ENCODE assay signal across 20 cellular contexts in the genomic region with DNA sequence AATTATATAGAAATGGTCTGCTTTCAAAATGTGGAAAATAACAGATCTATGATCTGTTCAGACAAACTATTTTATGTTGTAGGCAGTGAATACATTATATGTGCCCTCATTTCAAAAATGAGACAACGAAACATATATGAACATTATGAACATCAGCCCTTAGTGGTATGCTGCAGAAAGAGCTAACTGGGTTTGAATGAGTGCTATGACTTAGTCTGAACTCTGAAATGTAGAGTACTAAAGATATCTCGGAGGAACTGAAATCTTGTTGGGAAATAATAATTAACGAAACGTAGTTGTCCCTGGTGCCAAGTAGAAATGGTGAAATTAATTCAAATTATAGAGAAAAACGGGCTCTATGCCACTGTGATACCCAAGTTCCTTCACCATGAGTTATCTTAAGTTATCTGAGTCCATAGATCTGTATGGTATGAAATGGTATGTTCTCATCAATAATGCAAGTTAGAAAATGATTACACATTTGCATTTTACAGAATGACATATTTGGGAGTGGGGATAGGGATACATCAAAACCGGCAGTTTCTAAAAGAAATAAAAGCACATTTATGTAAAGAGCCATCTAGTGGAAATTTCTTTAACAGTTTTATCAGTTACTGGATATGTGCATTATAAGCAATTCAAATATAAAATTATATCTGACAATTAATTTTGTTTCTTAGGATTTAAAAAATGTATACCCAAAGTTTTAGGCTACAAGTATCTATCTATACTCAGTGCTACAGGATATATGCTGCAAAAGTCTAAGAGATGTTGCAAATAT. TPM values are rescaled to one million over a fixed set of nuclear protein-coding genes. Genes with fewer than 3 reads are reported as not detected.
DNase-seq lines count a peak whose midpoint lies in the region; ATAC-seq and TF ChIP-seq lines count a peak whose summit lies in the region.
"Had no signal": no experiment of that assay in that cellular context is flagged by ENCODE, and none has a peak within 500 bp of the region (broad histone marks: within the 10 kb centered on the region; RNA-seq: fewer than 3 reads in every experiment).

No MANE protein-coding gene starts in this region.

- H3K27me3 ChIP-seq in BJ (ENCODE audit: control insufficient read depth, insufficient read depth, low read length) = no peaks in the 10 kb centered on the region
- H3K27me3 ChIP-seq in RWPE2 (ENCODE audit: insufficient read depth, poor library complexity, severe bottlenecking) = no peaks in the 10 kb centered on the region
- H3K27me3 ChIP-seq in hepatocyte = no peaks in the 10 kb centered on the region
- no peaks in the 10 kb centered on the region for H3K27me3 ChIP-seq in body of pancreas
- H3K27me3 ChIP-seq: esophagus squamous epithelium, thyroid gland had no signal

- intact Hi-C loops in body of pancreas (cut with DNase I) = no loop called here

- H3K9me3 Mint-ChIP-seq in HFFc6 = no peaks in the 10 kb centered on the region
- peaks cover 3% of the 10 kb centered on the region for H3K9me3 Mint-ChIP-seq in WTC11
- peaks cover 1% of the 10 kb centered on the region for H3K9me3 Mint-ChIP-seq in glutamatergic neuron (ENCODE audit: unreplicated experiment)
- H3K9me3 Mint-ChIP-seq: activated T-cell treated with anti-CD3 and anti-CD28 coated beads, Interleukin-2, amount 50 U/mL, for 4 hours; CD8-positive, alpha-beta T cell; naive thymus-derived CD8-positive, alpha-beta T cell; T-helper 1 cell treated with Interleukin-12 subunit alpha and Interleukin-12 subunit beta and Interleukin-4 antibody, amounts not matched to agents 30 μg/mL and 1 μg/mL, for 36 hours had no signal

- 0 out of 2 replicates have a peak, but pooled peaks have one; percentile 5 for TF ChIP-seq CTCF in BJ (IDR thresholded peaks at IDR 0.05; ENCODE audit: insufficient read depth, low read depth, low read length)
- TF ChIP-seq CTCF in HFFc6 (IDR thresholded peaks at IDR 0.05) = peak; percentile 60
- TF ChIP-seq CTCF in RWPE2 (IDR thresholded peaks at IDR 0.05; ENCODE audit: poor library complexity, severe bottlenecking) = peak; percentile 54
- peak; percentile 22 for TF ChIP-seq CTCF in hepatocyte (IDR thresholded peaks at IDR 0.05; ENCODE audit: poor library complexity)
- TF ChIP-seq CTCF in WTC11 (IDR thresholded peaks at IDR 0.05) = no peak
- no peak for TF ChIP-seq CTCF in glutamatergic neuron (IDR thresholded peaks at IDR 0.05; ENCODE audit: partially characterized antibody, unreplicated experiment)
- TF ChIP-seq CTCF in body of pancreas (IDR thresholded peaks at IDR 0.05) = no peak

- H3K27ac Mint-ChIP-seq in HFFc6 (no peak overlapping the region), WTC11 (no peak overlapping the region), glutamatergic neuron (ENCODE audit: unreplicated experiment) (no peak overlapping the region)
- H3K27ac Mint-ChIP-seq: activated CD4-positive, alpha-beta T cell treated with anti-CD3 and anti-CD28 coated beads, Interleukin-2, amount 10 ng/mL, durations not matched to agents 7 days and 5 days; CD8-positive, alpha-beta T cell; naive thymus-derived CD8-positive, alpha-beta T cell; T-helper 1 cell treated with Interleukin-12 subunit alpha and Interleukin-12 subunit beta and Interleukin-4 antibody, amounts not matched to agents 30 μg/mL and 1 μg/mL, for 36 hours had no signal

- no peaks in the 10 kb centered on the region for H3K79me2 ChIP-seq in hepatocyte

- H3K36me3 Mint-ChIP-seq in HFFc6 (ENCODE audit: low read depth) (no peaks in the 10 kb centered on the region), WTC11 (no peaks in the 10 kb centered on the region), glutamatergic neuron (ENCODE audit: unreplicated experiment) (no peaks in the 10 kb centered on the region)
- H3K36me3 Mint-ChIP-seq: CD8-positive, alpha-beta T cell; naive thymus-derived CD8-positive, alpha-beta T cell had no signal

- H3K4me1 Mint-ChIP-seq in HFFc6 (ENCODE audit: low read depth) (no peaks in the 10 kb centered on the region), WTC11 (no peaks in the 10 kb centered on the region), glutamatergic neuron (ENCODE audit: low read depth, unreplicated experiment) (no peaks in the 10 kb centered on the region)
- H3K4me1 Mint-ChIP-seq: activated CD4-positive, alpha-beta T cell treated with anti-CD3 and anti-CD28 coated beads, Interleukin-2, amount 10 ng/mL, durations not matched to agents 7 days and 5 days; naive thymus-derived CD8-positive, alpha-beta T cell had no signal

- H3K4me1 ChIP-seq in RWPE2 (ENCODE audit: insufficient read depth, poor library complexity, severe bottlenecking) (no peaks in the 10 kb centered on the region), hepatocyte (ENCODE audit: insufficient read depth) (no peaks in the 10 kb centered on the region), body of pancreas (no peaks in the 10 kb centered on the region)
- H3K4me1 ChIP-seq: esophagus squamous epithelium, thyroid gland had no signal

- peaks cover 3% of the 10 kb centered on the region for H3K9me3 ChIP-seq in RWPE2 (ENCODE audit: severe bottlenecking)
- no peaks in the 10 kb centered on the region for H3K9me3 ChIP-seq in hepatocyte (ENCODE audit: low read depth)
- no peaks in the 10 kb centered on the region for H3K9me3 ChIP-seq in body of pancreas
- H3K9me3 ChIP-seq: esophagus squamous epithelium, thyroid gland had no signal

- WGBS in hepatocyte (ENCODE audit: low lambda C conversion rate, missing lambda C conversion rate) = 75% methylated on average over 6 of the region's 6 CpGs
- 41 to 45% methylated on average over 6 of the region's 6 CpGs for WGBS in body of pancreas, 2 donors

- no peak overlapping the region for H3K4me3 ChIP-seq in BJ (ENCODE audit: low read depth, low read length)
- no peak overlapping the region for H3K4me3 ChIP-seq in RWPE2 (ENCODE audit: severe bottlenecking)
- no peak overlapping the region for H3K4me3 ChIP-seq in hepatocyte
- no peak overlapping the region for H3K4me3 ChIP-seq in body of pancreas
- H3K4me3 ChIP-seq: esophagus squamous epithelium, thyroid gland had no signal

- no peak overlapping the region for H3K27ac ChIP-seq in RWPE2 (ENCODE audit: poor library complexity, severe bottlenecking)
- no peak overlapping the region for H3K27ac ChIP-seq in hepatocyte
- no peak overlapping the region for H3K27ac ChIP-seq in body of pancreas
- H3K27ac ChIP-seq: esophagus squamous epithelium, thyroid gland had no signal

- no peak for ATAC-seq in RWPE2 (ENCODE audit: low read depth)
- no peak for ATAC-seq in WTC11
- ATAC-seq in GM21723 (IDR thresholded peaks at IDR 0.05; ENCODE audit: unreplicated experiment) = no peak
- ATAC-seq in body of pancreas = no peak
- ATAC-seq: activated T-cell treated with anti-CD3 and anti-CD28 coated beads, Interleukin-2, amount 50 U/mL, for 4 hours; CD8-positive, alpha-beta T cell; naive thymus-derived CD8-positive, alpha-beta T cell; Panc1 had no signal

- H3K27me3 Mint-ChIP-seq in HFFc6 (ENCODE audit: insufficient read depth) = peaks cover 9% of the 10 kb centered on the region; the same call in 1 of the 2 replicates
- H3K27me3 Mint-ChIP-seq in WTC11 (ENCODE audit: low read depth) = no peaks in the 10 kb centered on the region
- H3K27me3 Mint-ChIP-seq in glutamatergic neuron (ENCODE audit: unreplicated experiment) = no peaks in the 10 kb centered on the region
- H3K27me3 Mint-ChIP-seq: activated CD4-positive, alpha-beta T cell treated with anti-CD3 and anti-CD28 coated beads, Interleukin-2, amount 10 ng/mL, durations not matched to agents 7 days and 5 days had no signal

- H3K9me2 ChIP-seq in hepatocyte (replicated peaks; ENCODE audit: insufficient read depth) = no peaks in the 10 kb centered on the region

- H2AFZ ChIP-seq in hepatocyte = no peak overlapping the region

- H3K36me3 ChIP-seq in BJ (ENCODE audit: control insufficient read depth, insufficient read depth, low read length) (no peaks in the 10 kb centered on the region), RWPE2 (ENCODE audit: low read depth) (no peaks in the 10 kb centered on the region), hepatocyte (replicated peaks; ENCODE audit: insufficient read depth, low read depth) (no peaks in the 10 kb centered on the region), body of pancreas (replicated peaks in 1 of 2; ENCODE audit: insufficient read depth in 1 of 2, low read depth in 2 of 2) (no peaks in the 10 kb centered on the region)
- H3K36me3 ChIP-seq: esophagus squamous epithelium, thyroid gland had no signal

- CTCF ChIA-PET in BJ (lab: Yijun Ruan, JAX) = interaction anchor here (0.6 to 1.5 kb wide), 3 partner anchors 9 to 28 kb away, joined by 3 to 4 read pairs (median 3); a partner anchor contains a TSS
- CTCF ChIA-PET in WTC11 (lab: Charles Lee) = no interaction called here

- DNase-seq in BJ (ENCODE audit: low read depth) (no peak), HFFc6 (no peak), RWPE2 (ENCODE audit: low spot score) (no peak), hepatocyte (ENCODE audit: low spot score) (no peak), WTC11 (ENCODE audit: low spot score) (no peak), glutamatergic neuron (no peak), body of pancreas (no peak)
- DNase-seq: activated CD4-positive, alpha-beta T cell treated with anti-CD3 and anti-CD28 coated beads, Interleukin-2, amount 10 ng/mL, durations not matched to agents 7 days and 5 days; activated T-cell treated with anti-CD3 and anti-CD28 coated beads, Interleukin-2, amount 50 U/mL, for 4 hours; CD8-positive, alpha-beta T cell; esophagus squamous epithelium; GOT3; naive thymus-derived CD8-positive, alpha-beta T cell; NCI-H1092; retina; thyroid gland had no signal

- POLR2A ChIA-PET in BJ (lab: Charles Lee) = no interaction called here
- POLR2A ChIA-PET in WTC11 (lab: Charles Lee) = no interaction called here

- H3K4me2 ChIP-seq in hepatocyte = no peak overlapping the region

- no peak for TF ChIP-seq POLR2A in body of pancreas (IDR thresholded peaks at IDR 0.05)

- no peaks in the 10 kb centered on the region for H4K20me1 ChIP-seq in hepatocyte (ENCODE audit: insufficient read depth, poor library complexity, severe bottlenecking)

- H3K4me3 Mint-ChIP-seq in HFFc6 (no peak overlapping the region), WTC11 (no peak overlapping the region), glutamatergic neuron (ENCODE audit: unreplicated experiment) (no peak overlapping the region)
- H3K4me3 Mint-ChIP-seq: activated CD4-positive, alpha-beta T cell treated with anti-CD3 and anti-CD28 coated beads, Interleukin-2, amount 10 ng/mL, durations not matched to agents 7 days and 5 days; activated T-cell treated with anti-CD3 and anti-CD28 coated beads, Interleukin-2, amount 50 U/mL, for 4 hours; CD8-positive, alpha-beta T cell; naive thymus-derived CD8-positive, alpha-beta T cell; T-helper 1 cell treated with Interleukin-12 subunit alpha and Interleukin-12 subunit beta and Interleukin-4 antibody, amounts not matched to agents 30 μg/mL and 1 μg/mL, for 36 hours had no signal

RNA-seq across cellular contexts. Expression of a gene that starts 26.7 kb away (rescaled TPM):
- not detected in 2 replicates for polyA plus RNA-seq in BJ (2011; rRNA removed)
- polyA minus RNA-seq in BJ (2011; rRNA and poly(A)+ RNA removed) = not detected in 2 replicates
- total RNA-seq in HFFc6 (2021; fragmentation: NEBNext Ultra II Directional; extraction: Animal tissue kit (Norgen Biotek cat#: 25700)) = under 1 TPM in 4 of 6 experiments, not detected in 2; 0.24 to 0.41 (median 0.33) TPM
- total RNA-seq in hepatocyte = not detected in 2 replicates
- 0.18 and 0.81 TPM in 2 replicates for polyA plus RNA-seq in hepatocyte
- 0.23 TPM in 1 of 3 replicates, not detected in the others for total RNA-seq in WTC11 (2021)
- total RNA-seq in glutamatergic neuron (ENCODE audit: unreplicated experiment) = not detected
- total RNA-seq in body of pancreas = not detected
- total RNA-seq: activated CD4-positive, alpha-beta T cell treated with anti-CD3 and anti-CD28 coated beads, Interleukin-2, amount 10 ng/mL, durations not matched to agents 7 days and 5 days; CD8-positive, alpha-beta T cell; esophagus squamous epithelium; lower leg skin; naive thymus-derived CD8-positive, alpha-beta T cell; thyroid gland had no signal
- polyA plus RNA-seq: naive thymus-derived CD8-positive, alpha-beta T cell had no signal

RNA-seq across cellular contexts. Expression of a gene that starts 26.7 kb away (rescaled TPM):
- polyA plus RNA-seq in BJ (2011; rRNA removed) (1.1 and 2.2 TPM in 2 replicates), hepatocyte (1.1 and 1.3 TPM in 2 replicates)
- 0.76 and 1.2 TPM in 2 replicates for polyA minus RNA-seq in BJ (2011; rRNA and poly(A)+ RNA removed)
- total RNA-seq in HFFc6 (2021; fragmentation: NEBNext Ultra II Directional; extraction: Animal tissue kit (Norgen Biotek cat#: 25700)) = 1 to 10 TPM; 4.4 to 9.2 (median 7.8) TPM
- total RNA-seq in hepatocyte (1.8 and 6.5 TPM in 2 replicates), WTC11 (2021) (32.8 to 38.2 TPM (median 37.3 TPM) in 3 replicates), glutamatergic neuron (ENCODE audit: unreplicated experiment) (20.0 TPM), body of pancreas (1 to 10 TPM in 1 of 2 donors, under 1 TPM in 1; 0.33 to 2.6 TPM)

Comparison
In these comparisons a context has a peak if more than half of its experiments do, and no peak if none do; other contexts are left out.
1. CTCF ChIP-seq: peak in BJ (single experiment), HFFc6 (single experiment), RWPE2 (single experiment) and hepatocyte (single experiment); none in WTC11 (single experiment), glutamatergic neuron (single experiment) and body of pancreas (0 of 7).